2 cellular contexts compared by ENCODE assay signal in the genomic region with DNA sequence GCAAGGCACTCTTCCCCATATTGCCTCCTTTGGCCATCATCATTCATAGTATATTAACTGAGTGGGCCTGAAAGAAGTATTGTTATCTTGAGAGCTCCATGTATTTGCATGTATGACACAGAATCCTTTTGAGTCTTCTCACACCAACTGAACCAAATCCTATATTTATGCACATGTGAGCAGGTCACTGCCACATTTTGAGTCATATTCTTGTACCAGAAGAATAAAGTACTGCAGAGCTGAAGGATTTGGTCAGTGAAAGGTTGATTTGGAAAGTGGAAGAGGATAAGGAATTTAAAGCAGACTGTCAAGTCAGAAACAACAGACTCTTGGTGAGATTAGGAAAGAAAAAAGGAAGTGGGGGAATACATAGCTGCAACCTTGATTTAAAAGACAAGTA.
TF ChIP-seq lines count a peak whose summit lies in the region.

No MANE protein-coding gene starts in this region.

TF ChIP-seq in IMR-90, 13 proteins besides CTCF, POLR2A, EP300 and RAD21:
- no peak for TF ChIP-seq FOS (IDR thresholded peaks at IDR 0.05; ENCODE audit: low read depth, low read length)
- no peak for TF ChIP-seq MXI1 (IDR thresholded peaks at IDR 0.05; ENCODE audit: borderline replicate concordance, low read depth, low read length)
- TF ChIP-seq BHLHE40 (IDR thresholded peaks at IDR 0.05; ENCODE audit: low read depth, low read length): no peak
- TF ChIP-seq NFE2L2 (IDR thresholded peaks at IDR 0.05; ENCODE audit: low read depth, low read length): no peak
- no peak for TF ChIP-seq MAFK (IDR thresholded peaks at IDR 0.05; ENCODE audit: low read depth, low read length)
- TF ChIP-seq, protein P1, sequence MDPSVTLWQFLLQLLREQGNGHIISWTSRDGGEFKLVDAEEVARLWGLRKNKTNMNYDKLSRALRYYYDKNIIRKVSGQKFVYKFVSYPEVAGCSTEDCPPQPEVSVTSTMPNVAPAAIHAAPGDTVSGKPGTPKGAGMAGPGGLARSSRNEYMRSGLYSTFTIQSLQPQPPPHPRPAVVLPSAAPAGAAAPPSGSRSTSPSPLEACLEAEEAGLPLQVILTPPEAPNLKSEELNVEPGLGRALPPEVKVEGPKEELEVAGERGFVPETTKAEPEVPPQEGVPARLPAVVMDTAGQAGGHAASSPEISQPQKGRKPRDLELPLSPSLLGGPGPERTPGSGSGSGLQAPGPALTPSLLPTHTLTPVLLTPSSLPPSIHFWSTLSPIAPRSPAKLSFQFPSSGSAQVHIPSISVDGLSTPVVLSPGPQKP (IDR thresholded peaks at IDR 0.05; ENCODE audit: borderline replicate concordance, low read depth, low read length): no peak
- no peak for TF ChIP-seq CHD1 (IDR thresholded peaks at IDR 0.05; ENCODE audit: low read depth, low read length)
- TF ChIP-seq CEBPB (IDR thresholded peaks at IDR 0.05; ENCODE audit: low read depth, low read length): no peak
- no peak for TF ChIP-seq MAZ (IDR thresholded peaks at IDR 0.05; ENCODE audit: borderline replicate concordance, low read depth, low read length)
TF ChIP-seq in IMR-90: peak in this region for 0.

TF ChIP-seq in K562, 482 proteins besides CTCF, POLR2A, EP300 and RAD21:
- TF ChIP-seq SPI1 (IDR thresholded peaks at IDR 0.05; ENCODE audit: borderline replicate concordance, low read depth, low read length) (peak; percentile 87), TRIM25 (IDR thresholded peaks at IDR 0.05; ENCODE audit: borderline replicate concordance) (no peak)
